In the genomic region with DNA sequence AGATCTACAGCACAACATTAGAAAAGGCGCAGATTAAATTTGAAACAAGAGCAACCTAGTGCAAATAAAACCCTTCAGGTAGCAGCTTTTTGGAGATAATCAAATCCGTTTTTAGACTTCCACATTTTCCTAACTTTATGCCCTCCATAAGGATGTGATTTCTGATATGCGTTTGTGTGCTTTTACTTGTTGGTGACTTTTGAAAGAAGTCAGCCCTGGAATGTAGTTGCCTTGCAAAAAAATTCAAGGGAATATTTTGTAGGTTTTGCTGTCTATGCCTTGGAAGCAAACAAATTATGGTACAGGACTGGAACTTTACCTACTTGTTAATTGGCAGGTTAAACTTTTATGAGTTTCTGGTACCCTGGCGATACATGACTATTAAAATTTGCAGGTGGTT, we compare ENCODE assay signal across 18 cellular contexts.
"Had no signal": no experiment of that assay in that cellular context is flagged by ENCODE, and none has a peak within 500 bp of the region (broad histone marks: within the 10 kb centered on the region; RNA-seq: fewer than 3 reads in every experiment).

No MANE protein-coding gene starts in this region.

- H3K27ac ChIP-seq: cardiac muscle cell, dorsolateral prefrontal cortex, epithelial cell of prostate, left ventricle myocardium inferior, neural progenitor cell, ovary, spleen, upper lobe of right lung had no signal

- H3K9ac ChIP-seq: neural progenitor cell had no signal

- H3K9me3 ChIP-seq: left ventricle myocardium inferior, mucosa of descending colon, ovary, spleen, upper lobe of right lung had no signal

- H3K36me3 ChIP-seq: cardiac muscle cell, left ventricle myocardium inferior, neural progenitor cell, ovary, spleen, upper lobe of right lung had no signal

- H3K9me3 Mint-ChIP-seq: activated CD4-positive, alpha-beta memory T cell treated with anti-CD3 and anti-CD28 coated beads for 36 hours; naive B cell; neural progenitor cell; WTC11 had no signal

- H3K36me3 Mint-ChIP-seq: activated CD4-positive, alpha-beta memory T cell treated with anti-CD3 and anti-CD28 coated beads for 36 hours; activated naive CD8-positive, alpha-beta T cell; neural progenitor cell; WTC11 had no signal

- H3K4me3 Mint-ChIP-seq: activated CD4-positive, alpha-beta memory T cell treated with anti-CD3 and anti-CD28 coated beads for 36 hours; activated naive CD8-positive, alpha-beta T cell; naive B cell; neural progenitor cell; WTC11 had no signal

- H3K27me3 ChIP-seq: cardiac muscle cell, dorsolateral prefrontal cortex, neural progenitor cell, ovary, spleen, upper lobe of right lung had no signal

- H3K4me1 ChIP-seq: left ventricle myocardium inferior, neural progenitor cell, upper lobe of right lung had no signal

- H2AFZ ChIP-seq: neural progenitor cell had no signal

- H3K4me2 ChIP-seq: neural progenitor cell had no signal

- DNase-seq: activated CD4-positive, alpha-beta memory T cell treated with anti-CD3 and anti-CD28 coated beads for 36 hours; activated CD4-positive, alpha-beta T cell treated with anti-CD3 and anti-CD28 coated beads for 4 hours; activated T-cell treated with anti-CD3 and anti-CD28 coated beads for 4 hours; dorsolateral prefrontal cortex; foreskin melanocyte; left ventricle myocardium inferior; mucosa of descending colon; naive B cell; ovary; spleen; stimulated activated naive CD4-positive, alpha-beta T cell; upper lobe of right lung had no signal

- ATAC-seq: mucosa of descending colon, sciatic nerve, upper lobe of right lung had no signal

- H3K27me3 Mint-ChIP-seq: activated naive CD8-positive, alpha-beta T cell; naive B cell had no signal

- H3K4me3 ChIP-seq: cardiac muscle cell, dorsolateral prefrontal cortex, left ventricle myocardium inferior, mucosa of descending colon, neural progenitor cell, ovary, spleen, upper lobe of right lung had no signal

- H3K27ac Mint-ChIP-seq: activated CD4-positive, alpha-beta memory T cell treated with anti-CD3 and anti-CD28 coated beads for 36 hours; activated naive CD8-positive, alpha-beta T cell; neural progenitor cell; WTC11 had no signal
